ENCODE assay signal across 19 cellular contexts in the genomic region with DNA sequence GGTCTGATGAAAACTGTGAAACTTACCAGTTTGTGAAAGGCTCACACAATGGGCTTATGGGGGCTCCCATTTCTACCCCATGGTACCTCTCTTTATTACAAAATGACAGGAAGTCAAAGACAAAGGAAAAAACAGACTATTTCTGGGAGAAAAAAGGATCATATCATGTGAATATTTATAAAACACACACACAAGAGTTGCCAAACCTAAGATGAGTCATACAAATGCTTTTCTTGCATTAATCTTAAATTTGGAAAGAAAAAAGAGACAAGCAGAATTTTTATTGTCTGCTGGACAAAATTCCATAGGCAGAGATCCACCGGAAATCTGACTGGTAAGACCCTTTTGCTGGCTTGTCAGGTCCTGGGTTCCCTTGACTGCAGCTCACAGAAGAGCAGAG.
"Had no signal": no experiment of that assay in that cellular context is flagged by ENCODE, and none has a peak within 500 bp of the region (broad histone marks: within the 10 kb centered on the region; RNA-seq: fewer than 3 reads in every experiment).

No MANE protein-coding gene starts in this region.

- H3K27me3 ChIP-seq: right lobe of liver had no signal

- ATAC-seq: activated CD4-positive, alpha-beta T cell treated with anti-CD3 and anti-CD28 coated beads for 36 hours; activated CD8-positive, alpha-beta T cell treated with anti-CD3 and anti-CD28 coated beads for 36 hours; left colon; naive thymus-derived CD4-positive, alpha-beta T cell; psoas muscle; right lobe of liver had no signal

- H3K4me1 Mint-ChIP-seq: activated CD4-positive, alpha-beta T cell treated with anti-CD3 and anti-CD28 coated beads for 36 hours; immature natural killer cell; naive thymus-derived CD4-positive, alpha-beta T cell had no signal

- H3K4me3 ChIP-seq: coronary artery, psoas muscle, right lobe of liver had no signal

- H3K27ac ChIP-seq: coronary artery, epithelial cell of prostate, psoas muscle, right lobe of liver, WERI-Rb-1 had no signal

- H3K9me3 ChIP-seq: psoas muscle, right lobe of liver had no signal

- H3K36me3 Mint-ChIP-seq: immature natural killer cell; naive thymus-derived CD4-positive, alpha-beta T cell; type B pancreatic cell had no signal

- H3K36me3 ChIP-seq: right lobe of liver, WERI-Rb-1 had no signal

- H3K9me3 Mint-ChIP-seq: activated CD8-positive, alpha-beta T cell treated with anti-CD3 and anti-CD28 coated beads for 36 hours; type B pancreatic cell had no signal

- H3K4me1 ChIP-seq: psoas muscle, right lobe of liver had no signal

- DNase-seq: activated CD4-positive, alpha-beta T cell treated with anti-CD3 and anti-CD28 coated beads for 36 hours; activated CD8-positive, alpha-beta memory T cell treated with anti-CD3 and anti-CD28 coated beads, Interleukin-2, amount 50 U/mL, for 48 hours; activated CD8-positive, alpha-beta T cell treated with anti-CD3 and anti-CD28 coated beads for 36 hours; activated naive CD4-positive, alpha-beta T cell treated with anti-CD3 and anti-CD28 coated beads for 36 hours; amniotic stem cell; caudate nucleus; effector CD8-positive, alpha-beta T cell; immature natural killer cell; left colon; naive thymus-derived CD4-positive, alpha-beta T cell; psoas muscle; right lobe of liver; stimulated activated CD4-positive, alpha-beta T cell treated with anti-CD3 and anti-CD28 coated beads, Interleukin-12 subunit alpha, Interleukin-12 subunit beta, amount 100 ng/mL, for 4 hours; stimulated activated naive CD4-positive, alpha-beta T cell; T-helper 1 cell; WERI-Rb-1 had no signal

- H3K27me3 Mint-ChIP-seq: activated CD4-positive, alpha-beta T cell treated with anti-CD3 and anti-CD28 coated beads for 36 hours; activated CD8-positive, alpha-beta T cell treated with anti-CD3 and anti-CD28 coated beads for 36 hours; naive thymus-derived CD4-positive, alpha-beta T cell; type B pancreatic cell had no signal

- H3K27ac Mint-ChIP-seq: activated CD4-positive, alpha-beta T cell treated with anti-CD3 and anti-CD28 coated beads for 36 hours; activated CD8-positive, alpha-beta T cell treated with anti-CD3 and anti-CD28 coated beads for 36 hours; activated naive CD4-positive, alpha-beta T cell treated with anti-CD3 and anti-CD28 coated beads for 36 hours; immature natural killer cell; naive thymus-derived CD4-positive, alpha-beta T cell; type B pancreatic cell had no signal

- H3K4me3 Mint-ChIP-seq: activated CD4-positive, alpha-beta T cell treated with anti-CD3 and anti-CD28 coated beads for 36 hours; activated CD8-positive, alpha-beta T cell treated with anti-CD3 and anti-CD28 coated beads for 36 hours; activated naive CD4-positive, alpha-beta T cell treated with anti-CD3 and anti-CD28 coated beads for 36 hours; immature natural killer cell; naive thymus-derived CD4-positive, alpha-beta T cell; type B pancreatic cell had no signal
